Comparison of ENCODE assay signal across 10 cellular contexts in the genomic region with DNA sequence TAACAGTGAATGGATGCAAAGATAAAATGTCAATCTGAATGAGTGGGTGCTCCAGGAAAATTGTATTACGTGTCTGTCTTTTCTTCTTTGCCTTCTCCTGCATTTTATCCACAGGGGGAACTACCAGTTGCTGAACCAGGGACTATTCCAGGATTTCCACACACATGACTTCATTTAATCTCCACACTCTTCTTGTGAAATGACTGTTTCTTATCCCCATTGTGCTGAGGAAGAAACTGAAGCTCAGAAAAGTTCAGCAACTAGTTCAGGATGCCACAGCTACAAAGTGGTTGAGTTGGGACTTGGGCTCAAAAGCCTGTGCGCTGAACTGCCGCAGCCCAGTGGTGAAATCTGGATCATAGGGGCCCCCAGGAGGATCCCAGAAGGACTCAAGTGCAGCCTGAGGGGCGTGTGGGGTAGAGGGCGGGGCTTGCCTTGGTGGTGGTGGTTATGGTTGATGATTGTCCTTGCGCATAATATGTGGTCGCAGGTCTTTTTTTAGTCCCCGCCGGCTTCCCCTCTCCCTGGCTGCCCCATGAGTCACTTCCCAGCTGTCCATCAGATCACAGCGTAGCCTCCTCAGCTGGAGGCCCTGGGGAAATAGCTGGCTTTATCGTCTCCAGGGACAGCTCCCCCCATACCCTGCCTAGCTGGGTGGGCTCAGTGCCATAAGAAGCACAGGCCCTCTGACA.
A peak's percentile ranks its signal among the peaks of the same experiment; 100 is the strongest.
DNase-seq lines count a peak whose midpoint lies in the region; ATAC-seq and TF ChIP-seq lines count a peak whose summit lies in the region.
"Had no signal": no experiment of that assay in that cellular context is flagged by ENCODE, and none has a peak within 500 bp of the region (broad histone marks: within the 10 kb centered on the region; RNA-seq: fewer than 3 reads in every experiment).

No MANE protein-coding gene starts in this region.

- POLR2A ChIA-PET in WTC11 (lab: Charles Lee) = no interaction called here

- TF ChIP-seq CTCF in choroid plexus epithelial cell (conservative IDR thresholded peaks at IDR 0.05; ENCODE audit: low read depth, low read length) = no peak
- no peak for TF ChIP-seq CTCF in WTC11 (IDR thresholded peaks at IDR 0.05)

- no peak; the same call in 1 of the 2 replicates for ATAC-seq in WTC11

- H3K4me3 Mint-ChIP-seq in WTC11 = no peak overlapping the region

- no peak overlapping the region for H3K27ac Mint-ChIP-seq in WTC11

- DNase-seq in activated CD4-positive, alpha-beta T cell treated with anti-CD3 and anti-CD28 coated beads, Interleukin-2, amount 50 U/mL, for 48 hours = peak; percentile 21 to 27
- DNase-seq in activated CD4-positive, alpha-beta T cell treated with anti-CD3 and anti-CD28 coated beads, Interleukin-2, amount 50 U/mL, for 1 hour = no peak
- peak; percentile 83 for DNase-seq in NOMO-1 treated with dmso at 0.1 percent for 144 hours (lab: John Stamatoyannopoulos, UW; ENCODE audit: unreplicated experiment)
- peak; percentile 63 for DNase-seq in choroid plexus epithelial cell (ENCODE audit: low read depth)
- peak; percentile 89 for DNase-seq in renal cortical epithelial cell (ENCODE audit: low read depth)
- no peak for DNase-seq in DMS114 treated with DMSO at 0.1 percent for 48 hours (lab: John Stamatoyannopoulos, UW; ENCODE audit: unreplicated experiment)
- no peak for DNase-seq in midbrain (lab: John Stamatoyannopoulos, UW)
- DNase-seq in WTC11 (ENCODE audit: low spot score) = no peak
- DNase-seq: effector CD4-positive, alpha-beta T cell; stimulated activated naive CD4-positive, alpha-beta T cell treated with Interleukin-2 at 50 U/mL for 16 hours had no signal

- CTCF ChIA-PET in WTC11 (lab: Charles Lee) = interaction anchor here (1.0 to 1.2 kb wide), 2 partner anchors 193 to 197 kb away, joined by 3 read pairs; no protein-coding TSS in a partner anchor

- H3K4me3 ChIP-seq in choroid plexus epithelial cell (ENCODE audit: low read depth, low read length) = no peak overlapping the region

- H3K36me3 Mint-ChIP-seq in WTC11 = no peaks in the 10 kb centered on the region

- H3K9me3 Mint-ChIP-seq in WTC11 = no peaks in the 10 kb centered on the region

- H3K27me3 Mint-ChIP-seq in WTC11 (ENCODE audit: low read depth) = no peaks in the 10 kb centered on the region; the same call in 1 of the 2 replicates

- peaks cover 24% of the 10 kb centered on the region for H3K4me1 Mint-ChIP-seq in WTC11

TF ChIP-seq in WTC11, 78 proteins besides CTCF, POLR2A, EP300 and RAD21:
- TF ChIP-seq NFE2L1 (CRISPR knock-in tag; IDR thresholded peaks at IDR 0.05) (no peak), PRRX2 (CRISPR knock-in tag; IDR thresholded peaks at IDR 0.05) (no peak), TEAD4 (CRISPR knock-in tag; IDR thresholded peaks at IDR 0.05) (no peak), ATF1 (CRISPR knock-in tag; IDR thresholded peaks at IDR 0.05) (no peak), SMAD4 (CRISPR knock-in tag; IDR thresholded peaks at IDR 0.05) (no peak), NR1H2 (CRISPR knock-in tag; IDR thresholded peaks at IDR 0.05) (no peak), NR3C1 (CRISPR knock-in tag; conservative IDR thresholded peaks at IDR 0.05; ENCODE audit: low read depth) (no peak), CREM (CRISPR knock-in tag; IDR thresholded peaks at IDR 0.05) (no peak), ZNF232 (CRISPR knock-in tag; IDR thresholded peaks at IDR 0.05) (no peak), SMAD3 (CRISPR knock-in tag; IDR thresholded peaks at IDR 0.05; ENCODE audit: borderline replicate concordance) (no peak), EMX1 (CRISPR knock-in tag; IDR thresholded peaks at IDR 0.05) (no peak), TCF7 (CRISPR knock-in tag; IDR thresholded peaks at IDR 0.05; ENCODE audit: low read depth) (no peak), RORB (CRISPR knock-in tag; IDR thresholded peaks at IDR 0.05) (no peak), FOXP1 (CRISPR knock-in tag; IDR thresholded peaks at IDR 0.05; ENCODE audit: borderline replicate concordance) (no peak)
- TF ChIP-seq, protein P1, sequence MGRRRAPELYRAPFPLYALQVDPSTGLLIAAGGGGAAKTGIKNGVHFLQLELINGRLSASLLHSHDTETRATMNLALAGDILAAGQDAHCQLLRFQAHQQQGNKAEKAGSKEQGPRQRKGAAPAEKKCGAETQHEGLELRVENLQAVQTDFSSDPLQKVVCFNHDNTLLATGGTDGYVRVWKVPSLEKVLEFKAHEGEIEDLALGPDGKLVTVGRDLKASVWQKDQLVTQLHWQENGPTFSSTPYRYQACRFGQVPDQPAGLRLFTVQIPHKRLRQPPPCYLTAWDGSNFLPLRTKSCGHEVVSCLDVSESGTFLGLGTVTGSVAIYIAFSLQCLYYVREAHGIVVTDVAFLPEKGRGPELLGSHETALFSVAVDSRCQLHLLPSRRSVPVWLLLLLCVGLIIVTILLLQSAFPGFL (CRISPR knock-in tag; IDR thresholded peaks at IDR 0.05; ENCODE audit: borderline replicate concordance) = no peak
- TF ChIP-seq, protein P2, sequence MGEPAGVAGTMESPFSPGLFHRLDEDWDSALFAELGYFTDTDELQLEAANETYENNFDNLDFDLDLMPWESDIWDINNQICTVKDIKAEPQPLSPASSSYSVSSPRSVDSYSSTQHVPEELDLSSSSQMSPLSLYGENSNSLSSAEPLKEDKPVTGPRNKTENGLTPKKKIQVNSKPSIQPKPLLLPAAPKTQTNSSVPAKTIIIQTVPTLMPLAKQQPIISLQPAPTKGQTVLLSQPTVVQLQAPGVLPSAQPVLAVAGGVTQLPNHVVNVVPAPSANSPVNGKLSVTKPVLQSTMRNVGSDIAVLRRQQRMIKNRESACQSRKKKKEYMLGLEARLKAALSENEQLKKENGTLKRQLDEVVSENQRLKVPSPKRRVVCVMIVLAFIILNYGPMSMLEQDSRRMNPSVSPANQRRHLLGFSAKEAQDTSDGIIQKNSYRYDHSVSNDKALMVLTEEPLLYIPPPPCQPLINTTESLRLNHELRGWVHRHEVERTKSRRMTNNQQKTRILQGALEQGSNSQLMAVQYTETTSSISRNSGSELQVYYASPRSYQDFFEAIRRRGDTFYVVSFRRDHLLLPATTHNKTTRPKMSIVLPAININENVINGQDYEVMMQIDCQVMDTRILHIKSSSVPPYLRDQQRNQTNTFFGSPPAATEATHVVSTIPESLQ (CRISPR knock-in tag; IDR thresholded peaks at IDR 0.05) = no peak
- TF ChIP-seq, protein P3, sequence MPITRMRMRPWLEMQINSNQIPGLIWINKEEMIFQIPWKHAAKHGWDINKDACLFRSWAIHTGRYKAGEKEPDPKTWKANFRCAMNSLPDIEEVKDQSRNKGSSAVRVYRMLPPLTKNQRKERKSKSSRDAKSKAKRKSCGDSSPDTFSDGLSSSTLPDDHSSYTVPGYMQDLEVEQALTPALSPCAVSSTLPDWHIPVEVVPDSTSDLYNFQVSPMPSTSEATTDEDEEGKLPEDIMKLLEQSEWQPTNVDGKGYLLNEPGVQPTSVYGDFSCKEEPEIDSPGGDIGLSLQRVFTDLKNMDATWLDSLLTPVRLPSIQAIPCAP (CRISPR knock-in tag; IDR thresholded peaks at IDR 0.05) = no peak
- TF ChIP-seq, protein P4, sequence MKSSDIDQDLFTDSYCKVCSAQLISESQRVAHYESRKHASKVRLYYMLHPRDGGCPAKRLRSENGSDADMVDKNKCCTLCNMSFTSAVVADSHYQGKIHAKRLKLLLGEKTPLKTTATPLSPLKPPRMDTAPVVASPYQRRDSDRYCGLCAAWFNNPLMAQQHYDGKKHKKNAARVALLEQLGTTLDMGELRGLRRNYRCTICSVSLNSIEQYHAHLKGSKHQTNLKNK (CRISPR knock-in tag; IDR thresholded peaks at IDR 0.05) = no peak
- TF ChIP-seq, protein P5, sequence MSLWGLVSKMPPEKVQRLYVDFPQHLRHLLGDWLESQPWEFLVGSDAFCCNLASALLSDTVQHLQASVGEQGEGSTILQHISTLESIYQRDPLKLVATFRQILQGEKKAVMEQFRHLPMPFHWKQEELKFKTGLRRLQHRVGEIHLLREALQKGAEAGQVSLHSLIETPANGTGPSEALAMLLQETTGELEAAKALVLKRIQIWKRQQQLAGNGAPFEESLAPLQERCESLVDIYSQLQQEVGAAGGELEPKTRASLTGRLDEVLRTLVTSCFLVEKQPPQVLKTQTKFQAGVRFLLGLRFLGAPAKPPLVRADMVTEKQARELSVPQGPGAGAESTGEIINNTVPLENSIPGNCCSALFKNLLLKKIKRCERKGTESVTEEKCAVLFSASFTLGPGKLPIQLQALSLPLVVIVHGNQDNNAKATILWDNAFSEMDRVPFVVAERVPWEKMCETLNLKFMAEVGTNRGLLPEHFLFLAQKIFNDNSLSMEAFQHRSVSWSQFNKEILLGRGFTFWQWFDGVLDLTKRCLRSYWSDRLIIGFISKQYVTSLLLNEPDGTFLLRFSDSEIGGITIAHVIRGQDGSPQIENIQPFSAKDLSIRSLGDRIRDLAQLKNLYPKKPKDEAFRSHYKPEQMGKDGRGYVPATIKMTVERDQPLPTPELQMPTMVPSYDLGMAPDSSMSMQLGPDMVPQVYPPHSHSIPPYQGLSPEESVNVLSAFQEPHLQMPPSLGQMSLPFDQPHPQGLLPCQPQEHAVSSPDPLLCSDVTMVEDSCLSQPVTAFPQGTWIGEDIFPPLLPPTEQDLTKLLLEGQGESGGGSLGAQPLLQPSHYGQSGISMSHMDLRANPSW (CRISPR knock-in tag; conservative IDR thresholded peaks at IDR 0.05; ENCODE audit: low read depth) = no peak
- TF ChIP-seq, protein P6, sequence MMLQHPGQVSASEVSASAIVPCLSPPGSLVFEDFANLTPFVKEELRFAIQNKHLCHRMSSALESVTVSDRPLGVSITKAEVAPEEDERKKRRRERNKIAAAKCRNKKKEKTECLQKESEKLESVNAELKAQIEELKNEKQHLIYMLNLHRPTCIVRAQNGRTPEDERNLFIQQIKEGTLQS (CRISPR knock-in tag; conservative IDR thresholded peaks at IDR 0.05) = no peak
TF ChIP-seq in WTC11: peak in this region for 0.

Comparison
In these comparisons a context has a peak if more than half of its experiments do, and no peak if none do; other contexts are left out.
1. DNase-seq: peak in activated CD4-positive, alpha-beta T cell treated with anti-CD3 and anti-CD28 coated beads, Interleukin-2, amount 50 U/mL, for 48 hours (2 of 2), NOMO-1 treated with dmso at 0.1 percent for 144 hours (single experiment), choroid plexus epithelial cell (single experiment) and renal cortical epithelial cell (single experiment); none in activated CD4-positive, alpha-beta T cell treated with anti-CD3 and anti-CD28 coated beads, Interleukin-2, amount 50 U/mL, for 1 hour (single experiment), DMS114 treated with DMSO at 0.1 percent for 48 hours (single experiment), midbrain (single experiment) and WTC11 (single experiment).